In the genomic region with DNA sequence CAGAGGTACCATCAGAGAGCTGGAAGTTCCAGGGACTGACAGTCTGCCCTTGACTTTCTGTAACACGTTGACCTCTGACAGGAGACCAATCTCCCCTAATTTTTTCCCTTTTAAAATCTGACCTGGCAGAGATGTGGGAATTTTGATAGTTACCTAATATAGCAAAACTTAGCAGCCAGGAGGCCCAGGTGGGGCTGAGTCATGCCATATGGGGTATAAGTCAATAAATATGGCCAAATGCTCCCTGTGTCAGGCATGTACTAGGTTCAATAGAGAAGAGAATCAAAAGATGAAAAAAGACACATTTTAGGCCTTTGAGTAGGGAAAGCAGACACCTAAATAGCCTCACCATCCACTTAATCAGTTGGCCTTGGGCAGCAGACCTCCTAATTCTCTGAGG, we compare ENCODE assay signal across 17 cellular contexts. TPM values are rescaled to one million over a fixed set of nuclear protein-coding genes. Genes with fewer than 3 reads are reported as not detected.
DNase-seq lines count a peak whose midpoint lies in the region; ATAC-seq, FAIRE-seq and TF ChIP-seq lines count a peak whose summit lies in the region.
"Had no signal": no experiment of that assay in that cellular context is flagged by ENCODE, and none has a peak within 500 bp of the region (broad histone marks: within the 10 kb centered on the region; RNA-seq: fewer than 3 reads in every experiment).

No MANE protein-coding gene starts in this region.

- H4K20me1 ChIP-seq in PC-3 (ENCODE audit: low read length), result no peaks in the 10 kb centered on the region
- H4K20me1 ChIP-seq: BLaER1 treated with 17β-estradiol and CSF1 and Interleukin-3, amounts not matched to agents 10 nM and 100 nM had no signal

- H3K27ac ChIP-seq in PC-3 (ENCODE audit: low read length) (no peak overlapping the region), pancreas (no peak overlapping the region)
- H3K27ac ChIP-seq: BLaER1 treated with 17β-estradiol and CSF1 and Interleukin-3, amounts not matched to agents 10 nM and 100 nM; GM23248 had no signal

- H3K27me3 ChIP-seq in PC-3 (ENCODE audit: low read length) (no peaks in the 10 kb centered on the region), bronchial epithelial cell (ENCODE audit: control insufficient read depth, insufficient read depth, low read length) (no peaks in the 10 kb centered on the region), pancreas (no peaks in the 10 kb centered on the region)

- no peak overlapping the region for H3K4me3 ChIP-seq in PC-3 (ENCODE audit: low read length)
- H3K4me3 ChIP-seq in bronchial epithelial cell (ENCODE audit: low read depth, low read length), result no peak overlapping the region
- no peak overlapping the region for H3K4me3 ChIP-seq in pancreas
- H3K4me3 ChIP-seq: BLaER1 treated with 17β-estradiol and CSF1 and Interleukin-3, amounts not matched to agents 10 nM and 100 nM; GM23248 had no signal

- H3K9ac ChIP-seq in PC-3 (ENCODE audit: low read length), result no peak overlapping the region
- H3K9ac ChIP-seq: BLaER1 treated with 17β-estradiol and CSF1 and Interleukin-3, amounts not matched to agents 10 nM and 100 nM; GM23248 had no signal

- H3K4me1 Mint-ChIP-seq in activated naive CD4-positive, alpha-beta T cell treated with anti-CD3 and anti-CD28 coated beads, Interleukin-2, amount 50 U/mL, for 24 hours, result peaks cover 20% of the 10 kb centered on the region
- H3K4me1 Mint-ChIP-seq in activated naive CD4-positive, alpha-beta T cell treated with anti-CD3 and anti-CD28 coated beads, Interleukin-2, amount 10 ng/mL, durations not matched to agents 7 days and 5 days, result peaks cover 22% of the 10 kb centered on the region

- intact Hi-C loops in PC-3 (cut with micrococcal nuclease), result no loop called here
- intact Hi-C loops in posterior vena cava (cut with DNase I), result loop anchor here in 1 of 2 donors (5.0 kb wide), 1 partner anchor 216 kb away; no protein-coding TSS in a partner anchor
- intact Hi-C loops in pancreas (cut with DNase I), result loop anchor here in 2 of 3 donors (10.0 kb wide), 1 partner anchor 214 kb away; no protein-coding TSS in a partner anchor

- FAIRE-seq in bronchial epithelial cell (lab: Jason Lieb, UNC) (no peak), pancreas (lab: Jason Lieb, UNC) (no peak)
- FAIRE-seq: G401.6, GM12891, GM19239, H54 had no signal

- H3K9me3 ChIP-seq in PC-3 (ENCODE audit: low read length) (no peaks in the 10 kb centered on the region), pancreas (no peaks in the 10 kb centered on the region)
- H3K9me3 ChIP-seq: BLaER1 treated with 17β-estradiol and CSF1 and Interleukin-3, amounts not matched to agents 10 nM and 100 nM had no signal

- H3F3A ChIP-seq in PC-3 (ENCODE audit: low read length, unreplicated experiment), result no peaks in the 10 kb centered on the region

- no peak for TF ChIP-seq CTCF in PC-3 (conservative IDR thresholded peaks at IDR 0.05; ENCODE audit: low read depth, low read length)
- TF ChIP-seq CTCF in bronchial epithelial cell (IDR thresholded peaks at IDR 0.05; ENCODE audit: insufficient read depth, low read length, severe bottlenecking), result no peak
- no peak for TF ChIP-seq CTCF in pancreas (IDR thresholded peaks at IDR 0.05)

- BruUV-seq in PC-3 (replicated peaks; lab: Mats Ljungman, UMichigan), result no TSS peak

- no peaks in the 10 kb centered on the region for H3K79me2 ChIP-seq in PC-3 (ENCODE audit: low read length)

- CTCF ChIA-PET in activated naive CD4-positive, alpha-beta T cell treated with anti-CD3 and anti-CD28 coated beads, Interleukin-2, amount 10 ng/mL, durations not matched to agents 7 days and 5 days (lab: Charles Lee), result interaction anchor here (1.0 to 8.3 kb wide), 4 partner anchors 216 to 401 kb away, joined by 3 to 96 read pairs (median 50); no protein-coding TSS in a partner anchor
- CTCF ChIA-PET in PC-3 (lab: Charles Lee), result no interaction called here

- H3K36me3 ChIP-seq in PC-3 (ENCODE audit: low read depth, low read length), result no peaks in the 10 kb centered on the region
- no peaks in the 10 kb centered on the region for H3K36me3 ChIP-seq in bronchial epithelial cell (ENCODE audit: control insufficient read depth, insufficient read depth, low read length)
- H3K36me3 ChIP-seq in pancreas, result no peaks in the 10 kb centered on the region
- H3K36me3 ChIP-seq: BLaER1 treated with 17β-estradiol and CSF1 and Interleukin-3, amounts not matched to agents 10 nM and 100 nM had no signal

- H3K9me2 ChIP-seq in PC-3 (replicated peaks; ENCODE audit: low read length), result no peaks in the 10 kb centered on the region

- no peak overlapping the region for H3K4me3 Mint-ChIP-seq in activated naive CD4-positive, alpha-beta T cell treated with anti-CD3 and anti-CD28 coated beads, Interleukin-2, amount 50 U/mL, for 24 hours
- no peak overlapping the region for H3K4me3 Mint-ChIP-seq in activated naive CD4-positive, alpha-beta T cell treated with anti-CD3 and anti-CD28 coated beads, Interleukin-2, amount 10 ng/mL, durations not matched to agents 7 days and 5 days
- H3K4me3 Mint-ChIP-seq: B cell; CD8-positive, alpha-beta T cell had no signal

- no peak overlapping the region for H2AFZ ChIP-seq in PC-3 (ENCODE audit: low read length)
- H2AFZ ChIP-seq: GM23248 had no signal

- H3K9me3 Mint-ChIP-seq in activated naive CD4-positive, alpha-beta T cell treated with anti-CD3 and anti-CD28 coated beads, Interleukin-2, amount 50 U/mL, for 24 hours, result no peaks in the 10 kb centered on the region
- H3K9me3 Mint-ChIP-seq in activated naive CD4-positive, alpha-beta T cell treated with anti-CD3 and anti-CD28 coated beads, Interleukin-2, amount 10 ng/mL, durations not matched to agents 7 days and 5 days, result no peaks in the 10 kb centered on the region
- H3K9me3 Mint-ChIP-seq: CD8-positive, alpha-beta T cell had no signal

- H3K27ac Mint-ChIP-seq in activated naive CD4-positive, alpha-beta T cell treated with anti-CD3 and anti-CD28 coated beads, Interleukin-2, amount 50 U/mL, for 24 hours, result peak overlapping the region; percentile 75
- H3K27ac Mint-ChIP-seq in activated naive CD4-positive, alpha-beta T cell treated with anti-CD3 and anti-CD28 coated beads, Interleukin-2, amount 10 ng/mL, durations not matched to agents 7 days and 5 days, result no peak overlapping the region
- H3K27ac Mint-ChIP-seq: B cell; CD8-positive, alpha-beta T cell had no signal

- H3K4me2 ChIP-seq in PC-3 (ENCODE audit: low read length), result no peak overlapping the region
- H3K4me2 ChIP-seq: BLaER1 treated with 17β-estradiol and CSF1 and Interleukin-3, amounts not matched to agents 10 nM and 100 nM had no signal

- POLR2A ChIA-PET in PC-3 (lab: Charles Lee; ENCODE audit: unreplicated experiment), result no interaction called here

- no peaks in the 10 kb centered on the region for H3K36me3 Mint-ChIP-seq in activated naive CD4-positive, alpha-beta T cell treated with anti-CD3 and anti-CD28 coated beads, Interleukin-2, amount 50 U/mL, for 24 hours
- no peaks in the 10 kb centered on the region for H3K36me3 Mint-ChIP-seq in activated naive CD4-positive, alpha-beta T cell treated with anti-CD3 and anti-CD28 coated beads, Interleukin-2, amount 10 ng/mL, durations not matched to agents 7 days and 5 days
- H3K36me3 Mint-ChIP-seq: CD8-positive, alpha-beta T cell had no signal

- no peak for ATAC-seq in PC-3
- ATAC-seq in pancreas, result no peak
- ATAC-seq: CD8-positive, alpha-beta T cell had no signal

- 52 to 73% methylated on average over 1 of the region's 1 CpG for WGBS in pancreas, 2 donors

- H3K27me3 Mint-ChIP-seq in activated naive CD4-positive, alpha-beta T cell treated with anti-CD3 and anti-CD28 coated beads, Interleukin-2, amount 50 U/mL, for 24 hours, result no peaks in the 10 kb centered on the region
- peaks cover 8% of the 10 kb centered on the region for H3K27me3 Mint-ChIP-seq in activated naive CD4-positive, alpha-beta T cell treated with anti-CD3 and anti-CD28 coated beads, Interleukin-2, amount 10 ng/mL, durations not matched to agents 7 days and 5 days

- DNase-seq in activated naive CD4-positive, alpha-beta T cell treated with anti-CD3 and anti-CD28 coated beads, Interleukin-2, amount 10 ng/mL, durations not matched to agents 7 days and 5 days, result no peak
- DNase-seq in PC-3 (peak; percentile 40), bronchial epithelial cell (ENCODE audit: low read depth) (peak; percentile 65), posterior vena cava (ENCODE audit: low spot score) (peak; percentile 31), pancreas (no peak), H4 (ENCODE audit: low spot score) (no peak)
- DNase-seq: Calu3; CD8-positive, alpha-beta T cell; GM23248; HCEC 1CT had no signal

- H3K4me1 ChIP-seq in PC-3 (ENCODE audit: insufficient read depth, low read length) (peaks cover 23% of the 10 kb centered on the region), pancreas (peaks cover 0 to 6% (median 0%) of the 10 kb centered on the region in 3 donors)

RNA-seq across cellular contexts. Expression of gene GRK5, which starts 6.1 kb away (rescaled TPM):
- total RNA-seq in PC-3 (2014; rRNA removed) (4.5 and 5.0 TPM in 2 replicates), bronchial epithelial cell (1.5 and 2.4 TPM in 2 replicates), posterior vena cava (10 to 100 TPM; 40.0 to 57.5 TPM), pancreas (1 to 10 TPM; 1.4 to 4.1 (median 2.2) TPM)
- polyA plus RNA-seq in pancreas, result 1 to 10 TPM; 2.3 to 6.0 TPM
- total RNA-seq in H4 (2014; rRNA removed; shearing (Covaris generic)), result 9.9 and 10.1 TPM in 2 replicates

RNA-seq across cellular contexts. Expression of gene PRDX3, which starts 22.6 kb away (rescaled TPM):
- total RNA-seq in PC-3 (2014; rRNA removed) (125 and 153 TPM in 2 replicates), bronchial epithelial cell (107 and 110 TPM in 2 replicates), posterior vena cava (100 to 1,000 TPM in 1 of 2 donors, 10 to 100 TPM in 1; 95.8 to 106 TPM), pancreas (10 to 100 TPM; 27.1 to 59.3 (median 42.4) TPM)
- 10 to 100 TPM; 39.3 to 87.4 TPM for polyA plus RNA-seq in pancreas
- total RNA-seq in H4 (2014; rRNA removed; shearing (Covaris generic)), result 315 and 406 TPM in 2 replicates

RNA-seq across cellular contexts. Expression of gene SFXN4, which starts 35.7 kb away (rescaled TPM):
- 23.6 and 32.8 TPM in 2 replicates for total RNA-seq in PC-3 (2014; rRNA removed)
- 19.5 and 21.6 TPM in 2 replicates for total RNA-seq in bronchial epithelial cell
- 10 to 100 TPM; 10.8 to 13.5 TPM for total RNA-seq in posterior vena cava
- 10 to 100 TPM; 16.1 to 28.4 (median 21.7) TPM for total RNA-seq in pancreas
- 10 to 100 TPM; 56.8 to 58.6 TPM for polyA plus RNA-seq in pancreas
- 22.9 and 83.4 TPM in 2 replicates for total RNA-seq in H4 (2014; rRNA removed; shearing (Covaris generic))

Comparison
In these comparisons a context has a peak if more than half of its experiments do, and no peak if none do; other contexts are left out.
1. DNase-seq: peak in PC-3 (single experiment), bronchial epithelial cell (single experiment) and posterior vena cava (single experiment); none in activated naive CD4-positive, alpha-beta T cell treated with anti-CD3 and anti-CD28 coated beads, Interleukin-2, amount 10 ng/mL, durations not matched to agents 7 days and 5 days (single experiment), pancreas (0 of 6) and H4 (single experiment).